ENCODE assay signal across 1 cellular context in the genomic region with DNA sequence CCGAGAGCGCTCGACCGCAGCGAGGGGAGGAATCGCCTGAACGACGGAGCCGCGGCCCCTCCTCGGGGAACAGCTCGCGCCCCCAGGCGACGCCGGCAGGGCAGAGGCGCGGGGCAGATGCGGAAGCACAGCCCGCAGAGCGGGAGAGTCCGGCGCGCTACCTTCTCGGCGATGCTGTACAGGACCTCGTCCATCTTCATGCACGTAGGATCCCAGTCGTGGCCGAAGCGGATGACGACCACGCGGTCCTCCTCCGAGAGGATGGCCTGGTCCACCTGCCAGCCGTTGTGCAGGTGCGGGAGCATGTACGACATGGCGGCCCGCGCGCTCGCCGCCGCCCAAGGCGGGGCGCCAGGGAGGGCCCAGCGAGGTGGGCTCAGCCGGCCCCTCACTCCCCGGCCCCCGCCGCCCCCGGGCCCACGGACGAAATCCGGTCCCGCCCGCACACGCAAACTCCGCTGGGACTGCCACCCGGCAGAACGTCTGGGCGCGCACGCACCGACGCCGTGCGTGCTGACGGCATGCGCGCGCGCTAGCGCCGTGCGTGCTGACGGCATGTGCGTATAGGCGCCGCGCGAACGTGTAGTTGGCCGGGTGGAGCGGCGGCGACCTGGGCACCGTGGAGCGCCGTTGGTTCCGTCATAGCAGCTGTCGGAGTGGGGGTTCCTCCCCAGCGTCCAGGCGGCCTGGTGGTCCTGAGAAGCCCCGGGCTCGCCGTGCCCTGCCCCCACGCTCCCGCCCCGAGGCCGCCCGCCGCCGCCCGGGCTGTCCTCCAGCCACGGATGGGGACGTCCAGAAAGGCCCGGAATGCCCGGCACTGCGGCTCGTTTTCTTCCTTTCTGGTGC.
TF ChIP-seq lines count a peak whose summit lies in the region.

A gene with protein sequence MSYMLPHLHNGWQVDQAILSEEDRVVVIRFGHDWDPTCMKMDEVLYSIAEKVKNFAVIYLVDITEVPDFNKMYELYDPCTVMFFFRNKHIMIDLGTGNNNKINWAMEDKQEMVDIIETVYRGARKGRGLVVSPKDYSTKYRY (minus strand): TSS at position 485 of the 846 bp plus-strand sequence. CDS start 171 bp downstream, at position 314.

TF ChIP-seq in HEK293, 187 proteins besides CTCF, POLR2A, EP300 and RAD21 (continued from another document):
- TF ChIP-seq, protein P1, sequence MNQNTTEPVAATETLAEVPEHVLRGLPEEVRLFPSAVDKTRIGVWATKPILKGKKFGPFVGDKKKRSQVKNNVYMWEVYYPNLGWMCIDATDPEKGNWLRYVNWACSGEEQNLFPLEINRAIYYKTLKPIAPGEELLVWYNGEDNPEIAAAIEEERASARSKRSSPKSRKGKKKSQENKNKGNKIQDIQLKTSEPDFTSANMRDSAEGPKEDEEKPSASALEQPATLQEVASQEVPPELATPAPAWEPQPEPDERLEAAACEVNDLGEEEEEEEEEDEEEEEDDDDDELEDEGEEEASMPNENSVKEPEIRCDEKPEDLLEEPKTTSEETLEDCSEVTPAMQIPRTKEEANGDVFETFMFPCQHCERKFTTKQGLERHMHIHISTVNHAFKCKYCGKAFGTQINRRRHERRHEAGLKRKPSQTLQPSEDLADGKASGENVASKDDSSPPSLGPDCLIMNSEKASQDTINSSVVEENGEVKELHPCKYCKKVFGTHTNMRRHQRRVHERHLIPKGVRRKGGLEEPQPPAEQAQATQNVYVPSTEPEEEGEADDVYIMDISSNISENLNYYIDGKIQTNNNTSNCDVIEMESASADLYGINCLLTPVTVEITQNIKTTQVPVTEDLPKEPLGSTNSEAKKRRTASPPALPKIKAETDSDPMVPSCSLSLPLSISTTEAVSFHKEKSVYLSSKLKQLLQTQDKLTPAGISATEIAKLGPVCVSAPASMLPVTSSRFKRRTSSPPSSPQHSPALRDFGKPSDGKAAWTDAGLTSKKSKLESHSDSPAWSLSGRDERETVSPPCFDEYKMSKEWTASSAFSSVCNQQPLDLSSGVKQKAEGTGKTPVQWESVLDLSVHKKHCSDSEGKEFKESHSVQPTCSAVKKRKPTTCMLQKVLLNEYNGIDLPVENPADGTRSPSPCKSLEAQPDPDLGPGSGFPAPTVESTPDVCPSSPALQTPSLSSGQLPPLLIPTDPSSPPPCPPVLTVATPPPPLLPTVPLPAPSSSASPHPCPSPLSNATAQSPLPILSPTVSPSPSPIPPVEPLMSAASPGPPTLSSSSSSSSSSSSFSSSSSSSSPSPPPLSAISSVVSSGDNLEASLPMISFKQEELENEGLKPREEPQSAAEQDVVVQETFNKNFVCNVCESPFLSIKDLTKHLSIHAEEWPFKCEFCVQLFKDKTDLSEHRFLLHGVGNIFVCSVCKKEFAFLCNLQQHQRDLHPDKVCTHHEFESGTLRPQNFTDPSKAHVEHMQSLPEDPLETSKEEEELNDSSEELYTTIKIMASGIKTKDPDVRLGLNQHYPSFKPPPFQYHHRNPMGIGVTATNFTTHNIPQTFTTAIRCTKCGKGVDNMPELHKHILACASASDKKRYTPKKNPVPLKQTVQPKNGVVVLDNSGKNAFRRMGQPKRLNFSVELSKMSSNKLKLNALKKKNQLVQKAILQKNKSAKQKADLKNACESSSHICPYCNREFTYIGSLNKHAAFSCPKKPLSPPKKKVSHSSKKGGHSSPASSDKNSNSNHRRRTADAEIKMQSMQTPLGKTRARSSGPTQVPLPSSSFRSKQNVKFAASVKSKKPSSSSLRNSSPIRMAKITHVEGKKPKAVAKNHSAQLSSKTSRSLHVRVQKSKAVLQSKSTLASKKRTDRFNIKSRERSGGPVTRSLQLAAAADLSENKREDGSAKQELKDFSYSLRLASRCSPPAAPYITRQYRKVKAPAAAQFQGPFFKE (tag by site-specific recombination; IDR thresholded peaks at IDR 0.05; ENCODE audit: borderline replicate concordance): no peak
- TF ChIP-seq ZNF223 (tag by site-specific recombination; IDR thresholded peaks at IDR 0.05) (no peak), ZNF792 (tag by site-specific recombination; IDR thresholded peaks at IDR 0.05) (no peak), ZNF19 (tag by site-specific recombination; IDR thresholded peaks at IDR 0.05; ENCODE audit: low read depth) (no peak), ZFHX2 (tag by site-specific recombination; conservative IDR thresholded peaks at IDR 0.05) (peak; percentile 51; the same call in 1 of the 2 replicates), GLI4 (tag by site-specific recombination; IDR thresholded peaks at IDR 0.05) (no peak), YY1 (tag by site-specific recombination; IDR thresholded peaks at IDR 0.05) (no peak), SP2 (tag by site-specific recombination; IDR thresholded peaks at IDR 0.05) (peak; percentile 41), ZNF670 (tag by site-specific recombination; IDR thresholded peaks at IDR 0.05; ENCODE audit: low read depth) (no peak), GLI2 (tag by site-specific recombination; IDR thresholded peaks at IDR 0.05; ENCODE audit: borderline replicate concordance, low read depth) (no peak), ZNF747 (tag by site-specific recombination; IDR thresholded peaks at IDR 0.05) (no peak), ZNF561 (tag by site-specific recombination; IDR thresholded peaks at IDR 0.05; ENCODE audit: borderline replicate concordance) (no peak), ZNF16 (tag by site-specific recombination; IDR thresholded peaks at IDR 0.05; ENCODE audit: low read depth) (no peak), ZNF114 (tag by site-specific recombination; IDR thresholded peaks at IDR 0.05) (no peak), ZNF133 (tag by site-specific recombination; IDR thresholded peaks at IDR 0.05) (no peak), KLF16 (tag by site-specific recombination; IDR thresholded peaks at IDR 0.05) (peak; percentile 47; the same call in 1 of the 2 replicates)
- TF ChIP-seq, protein P2, sequence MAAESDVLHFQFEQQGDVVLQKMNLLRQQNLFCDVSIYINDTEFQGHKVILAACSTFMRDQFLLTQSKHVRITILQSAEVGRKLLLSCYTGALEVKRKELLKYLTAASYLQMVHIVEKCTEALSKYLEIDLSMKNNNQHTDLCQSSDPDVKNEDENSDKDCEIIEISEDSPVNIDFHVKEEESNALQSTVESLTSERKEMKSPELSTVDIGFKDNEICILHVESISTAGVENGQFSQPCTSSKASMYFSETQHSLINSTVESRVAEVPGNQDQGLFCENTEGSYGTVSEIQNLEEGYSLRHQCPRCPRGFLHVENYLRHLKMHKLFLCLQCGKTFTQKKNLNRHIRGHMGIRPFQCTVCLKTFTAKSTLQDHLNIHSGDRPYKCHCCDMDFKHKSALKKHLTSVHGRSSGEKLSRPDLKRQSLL (tag by site-specific recombination; IDR thresholded peaks at IDR 0.05): no peak
- TF ChIP-seq, protein P3, sequence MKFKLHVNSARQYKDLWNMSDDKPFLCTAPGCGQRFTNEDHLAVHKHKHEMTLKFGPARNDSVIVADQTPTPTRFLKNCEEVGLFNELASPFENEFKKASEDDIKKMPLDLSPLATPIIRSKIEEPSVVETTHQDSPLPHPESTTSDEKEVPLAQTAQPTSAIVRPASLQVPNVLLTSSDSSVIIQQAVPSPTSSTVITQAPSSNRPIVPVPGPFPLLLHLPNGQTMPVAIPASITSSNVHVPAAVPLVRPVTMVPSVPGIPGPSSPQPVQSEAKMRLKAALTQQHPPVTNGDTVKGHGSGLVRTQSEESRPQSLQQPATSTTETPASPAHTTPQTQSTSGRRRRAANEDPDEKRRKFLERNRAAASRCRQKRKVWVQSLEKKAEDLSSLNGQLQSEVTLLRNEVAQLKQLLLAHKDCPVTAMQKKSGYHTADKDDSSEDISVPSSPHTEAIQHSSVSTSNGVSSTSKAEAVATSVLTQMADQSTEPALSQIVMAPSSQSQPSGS (tag by site-specific recombination; IDR thresholded peaks at IDR 0.05; ENCODE audit: low read depth): no peak
